In genomic region chr10:14605231-14605925, GRCh38 we compare ENCODE assay signal across 8 cellular contexts.
DNase-seq lines count a peak whose midpoint lies in the region; ATAC-seq and TF ChIP-seq lines count a peak whose summit lies in the region.

No MANE protein-coding gene starts in this region.

- H3K9me3 ChIP-seq in skeletal muscle tissue (ENCODE audit: control insufficient read depth in 3 of 3, low read length in 3 of 3) = peaks cover 0 to 2% (median 0%) of the 10 kb centered on the region in 3 donors

- DNase-seq in AG10803 (ENCODE audit: low read depth) (peak; percentile 44), fibroblast of mammary gland (ENCODE audit: low read depth) (peak; percentile 78), left lobe of liver (ENCODE audit: low spot score) (no peak)

- no peak for TF ChIP-seq CTCF in AG10803 (conservative IDR thresholded peaks at IDR 0.05; ENCODE audit: low read length)
- TF ChIP-seq CTCF in VCaP (conservative IDR thresholded peaks at IDR 0.05) = no peak
- no peak for TF ChIP-seq CTCF in fibroblast of mammary gland (conservative IDR thresholded peaks at IDR 0.05; ENCODE audit: control insufficient read depth, insufficient read depth, low read depth, low read length)

- H3K9ac ChIP-seq in skeletal muscle tissue (ENCODE audit: low read depth in 1 of 3, low read length in 3 of 3) = no peak overlapping the region

- H3K27ac ChIP-seq in VCaP = peak overlapping the region; percentile 71
- H3K27ac ChIP-seq in skeletal muscle tissue (ENCODE audit: low read depth, low read length) = peak overlapping the region; percentile 39

- no peaks in the 10 kb centered on the region for H3K36me3 ChIP-seq in skeletal muscle tissue (ENCODE audit: control insufficient read depth in 3 of 3, insufficient read depth in 3 of 3, low read length in 3 of 3)

- H3K4me3 ChIP-seq in AG10803 (ENCODE audit: low read length) (peak overlapping the region; percentile 69), fibroblast of mammary gland (ENCODE audit: control insufficient read depth, low read depth, low read length) (peak overlapping the region; percentile 33), skeletal muscle tissue (ENCODE audit: low read length in 3 of 3) (peak overlapping the region in 2 of 3 donors; percentile 74 to 79)

- peaks cover 6 to 16% (median 12%) of the 10 kb centered on the region in 3 donors for H3K4me1 ChIP-seq in skeletal muscle tissue (ENCODE audit: control insufficient read depth in 3 of 3, insufficient read depth in 3 of 3, low read length in 3 of 3)

- ATAC-seq in GM18861 (IDR thresholded peaks at IDR 0.05; ENCODE audit: unreplicated experiment) = peak; percentile 38
- ATAC-seq in HG03175 (IDR thresholded peaks at IDR 0.05; ENCODE audit: unreplicated experiment) = peak; percentile 37
- no peak for ATAC-seq in left lobe of liver
- no peak for ATAC-seq in GM19328 (IDR thresholded peaks at IDR 0.05; ENCODE audit: unreplicated experiment)

- no peaks in the 10 kb centered on the region for H3K27me3 ChIP-seq in skeletal muscle tissue (ENCODE audit: control insufficient read depth in 3 of 3, insufficient read depth in 3 of 3, low read length in 3 of 3)

Comparison
In these comparisons a context has a peak if more than half of its experiments do, and no peak if none do; other contexts are left out.
1. ATAC-seq: peak in GM18861 (single experiment) and HG03175 (single experiment); none in left lobe of liver (single experiment) and GM19328 (single experiment).
2. Peak in every context shown above with its lines, with median percentiles within 50 percentile points of each other: H3K4me3 ChIP-seq.